Comparison of ENCODE assay signal across 28 cellular contexts in the genomic region with DNA sequence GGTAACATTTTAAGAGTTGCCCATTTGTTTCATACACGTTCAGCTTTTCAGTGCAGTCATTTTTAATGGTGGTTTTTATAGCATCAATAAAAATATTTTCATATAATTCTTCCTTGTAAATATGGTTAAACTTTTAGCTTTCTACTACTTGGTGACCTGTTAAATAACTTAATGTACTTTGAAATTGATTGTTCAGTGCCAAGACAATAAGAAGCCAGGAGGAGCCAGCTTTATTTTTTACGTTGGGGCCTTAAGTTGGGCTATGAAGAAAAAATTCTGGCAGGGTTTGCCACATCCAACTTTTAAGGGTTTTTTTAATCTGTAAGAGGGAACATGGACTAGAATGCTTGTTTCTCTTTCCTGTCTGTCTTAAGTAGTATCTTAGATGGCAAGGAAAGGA.
"Had no signal": no experiment of that assay in that cellular context is flagged by ENCODE, and none has a peak within 500 bp of the region (broad histone marks: within the 10 kb centered on the region; RNA-seq: fewer than 3 reads in every experiment).

No MANE protein-coding gene starts in this region.

- H3K27ac Mint-ChIP-seq: immature natural killer cell; natural killer cell; nephron progenitor cell; neural progenitor cell; stimulated activated memory B cell treated with anti-CD40 and anti-IgM and Interleukin-4, amounts not matched to agents 10 μg/mL and 1 μg/mL and 100 μg/mL, for 72 hours had no signal

- FAIRE-seq: islet of Langerhans, kidney had no signal

- ATAC-seq: natural killer cell; right lobe of liver; stimulated activated memory B cell treated with anti-CD40 and anti-IgM and Interleukin-4, amounts not matched to agents 10 μg/mL and 1 μg/mL and 100 μg/mL, for 72 hours had no signal

- H3K9me3 Mint-ChIP-seq: immature natural killer cell; natural killer cell; nephron progenitor cell; neural progenitor cell; stimulated activated memory B cell treated with anti-CD40 and anti-IgM and Interleukin-4, amounts not matched to agents 10 μg/mL and 1 μg/mL and 100 μg/mL, for 72 hours had no signal

- H3K4me3 Mint-ChIP-seq: immature natural killer cell; natural killer cell; nephron progenitor cell; neural progenitor cell; stimulated activated memory B cell treated with anti-CD40 and anti-IgM and Interleukin-4, amounts not matched to agents 10 μg/mL and 1 μg/mL and 100 μg/mL, for 72 hours had no signal

- H3K4me3 ChIP-seq: left ventricle myocardium inferior, lung, neural progenitor cell, right atrium auricular region, right lobe of liver, smooth muscle cell, stomach, testis, thyroid gland, transverse colon, upper lobe of left lung, vagina had no signal

- H3K27me3 Mint-ChIP-seq: stimulated activated memory B cell treated with anti-CD40 and anti-IgM and Interleukin-4, amounts not matched to agents 10 μg/mL and 1 μg/mL and 100 μg/mL, for 72 hours had no signal

- H3K4me1 ChIP-seq: right atrium auricular region, testis had no signal

- H3K9me3 ChIP-seq: left ventricle myocardium inferior, neutrophil, right atrium auricular region, right lobe of liver, stomach, testis, thyroid gland, transverse colon, upper lobe of left lung, vagina had no signal

- H3K36me3 ChIP-seq: left ventricle myocardium inferior, neural progenitor cell, neutrophil, right atrium auricular region, right lobe of liver, stomach, thyroid gland, transverse colon, upper lobe of left lung, vagina had no signal

- DNase-seq: hypothalamus; immature natural killer cell; kidney; left ventricle myocardium inferior; mesendoderm; midbrain; natural killer cell; nephron progenitor cell; occipital lobe; right lobe of liver; stimulated activated CD4-positive, alpha-beta T cell treated with anti-CD3 and anti-CD28 coated beads, Interleukin-1b, Interleukin-23, amount 100 ng/mL, for 48 hours; stimulated activated CD4-positive, alpha-beta T cell treated with anti-CD3 and anti-CD28 coated beads, Interleukin-2, amount 100 ng/mL, for 48 hours; stimulated activated CD4-positive, alpha-beta T cell treated with anti-CD3 and anti-CD28 coated beads, Interleukin-4, amount 100 ng/mL, for 4 hours; stimulated activated CD8-positive, alpha-beta memory T cell treated with anti-CD3 and anti-CD28 coated beads, Interleukin-4, amount 100 ng/mL, for 48 hours; stimulated activated naive CD4-positive, alpha-beta T cell treated with Interleukin-2 at 50 U/mL for 16 hours; stomach; testis; thyroid gland; transverse colon; upper lobe of left lung had no signal

- H3K4me1 Mint-ChIP-seq: stimulated activated memory B cell treated with anti-CD40 and anti-IgM and Interleukin-4, amounts not matched to agents 10 μg/mL and 1 μg/mL and 100 μg/mL, for 72 hours had no signal
